ENCODE assay signal across 8 cellular contexts in the genomic region with DNA sequence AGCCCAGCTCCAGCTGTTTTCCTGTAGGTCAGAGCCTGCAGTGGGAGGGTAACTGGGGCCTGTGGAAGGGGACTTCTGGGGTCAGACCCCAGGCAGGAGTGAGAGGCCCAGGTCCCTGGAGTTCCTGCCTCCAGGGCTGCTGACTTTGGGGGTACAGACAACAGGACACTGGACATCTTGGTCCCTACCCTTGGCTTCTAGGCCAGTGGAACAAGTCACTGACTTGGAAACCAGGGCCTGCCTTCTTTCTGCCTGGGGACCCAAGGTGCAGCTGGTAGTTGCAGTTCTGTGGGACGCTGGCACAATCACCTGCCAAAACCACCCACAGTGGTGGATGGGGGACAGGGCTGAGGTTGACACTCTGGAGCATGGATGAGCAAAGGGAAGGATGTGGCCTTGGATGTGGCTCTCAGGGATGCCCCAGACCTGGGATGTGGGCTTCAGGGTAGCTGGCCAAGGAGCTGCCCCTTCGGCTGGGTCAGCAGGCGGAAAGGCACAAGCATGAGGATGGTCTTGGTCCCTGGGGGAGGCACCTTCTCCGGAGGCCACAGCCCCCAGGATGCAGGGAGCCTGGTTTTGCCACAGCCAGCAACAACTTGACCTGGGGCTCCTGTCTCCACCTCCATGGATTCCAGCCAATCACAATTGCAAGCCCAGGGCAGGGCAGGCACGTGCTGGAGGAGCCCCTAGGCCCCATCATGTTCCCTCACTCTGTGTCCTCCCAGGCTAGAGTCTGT. TPM values are rescaled to one million over a fixed set of nuclear protein-coding genes. Genes with fewer than 3 reads are reported as not detected.
DNase-seq lines count a peak whose midpoint lies in the region; ATAC-seq and TF ChIP-seq lines count a peak whose summit lies in the region.

No MANE protein-coding gene starts in this region.

- 61 to 63% methylated on average over 4 to 5 of the region's 5 CpGs for WGBS in tibial nerve, 2 donors

- CTCF ChIA-PET in activated CD8-positive, alpha-beta memory T cell treated with anti-CD3 and anti-CD28 coated beads, Interleukin-2, amount 10 ng/mL, durations not matched to agents 7 days and 5 days (lab: Charles Lee) = interaction anchor here (0.6 to 2.7 kb wide), 5 partner anchors 33 to 228 kb away, joined by 3 to 8 read pairs (median 4); no protein-coding TSS in a partner anchor

- H3K9me3 Mint-ChIP-seq in activated CD8-positive, alpha-beta memory T cell treated with anti-CD3 and anti-CD28 coated beads, Interleukin-2, amount 10 ng/mL, durations not matched to agents 7 days and 5 days (ENCODE audit: low read depth) = peaks cover under 1% of the 10 kb centered on the region
- peaks cover under 1% of the 10 kb centered on the region for H3K9me3 Mint-ChIP-seq in activated naive CD8-positive, alpha-beta T cell treated with anti-CD3 and anti-CD28 coated beads, Interleukin-2, amount 50 U/mL, for 24 hours

- H3K4me1 ChIP-seq in tibial nerve = peaks cover 0 to 46% (median 20%) of the 10 kb centered on the region in 4 donors

- no peak for ATAC-seq in activated CD8-positive, alpha-beta memory T cell treated with anti-CD3 and anti-CD28 coated beads, Interleukin-2, amount 10 ng/mL, durations not matched to agents 7 days and 5 days
- peak; percentile 4 for ATAC-seq in activated naive CD8-positive, alpha-beta T cell treated with anti-CD3 and anti-CD28 coated beads, Interleukin-2, amount 50 U/mL, for 24 hours
- no peak for ATAC-seq in GM21723 (IDR thresholded peaks at IDR 0.05; ENCODE audit: unreplicated experiment)

- no peaks in the 10 kb centered on the region for H3K27me3 ChIP-seq in tibial nerve

- H3K27ac ChIP-seq in tibial nerve = peak overlapping the region in 3 of 4 donors; percentile 51 to 80 (median 75)

- no peak overlapping the region for H3K27ac Mint-ChIP-seq in activated CD8-positive, alpha-beta memory T cell treated with anti-CD3 and anti-CD28 coated beads, Interleukin-2, amount 10 ng/mL, durations not matched to agents 7 days and 5 days
- H3K27ac Mint-ChIP-seq in activated naive CD8-positive, alpha-beta T cell treated with anti-CD3 and anti-CD28 coated beads, Interleukin-2, amount 50 U/mL, for 24 hours = peak overlapping the region; percentile 59

- peaks cover 26% of the 10 kb centered on the region for H3K4me1 Mint-ChIP-seq in activated CD8-positive, alpha-beta memory T cell treated with anti-CD3 and anti-CD28 coated beads, Interleukin-2, amount 10 ng/mL, durations not matched to agents 7 days and 5 days
- peaks cover 41% of the 10 kb centered on the region for H3K4me1 Mint-ChIP-seq in activated naive CD8-positive, alpha-beta T cell treated with anti-CD3 and anti-CD28 coated beads, Interleukin-2, amount 50 U/mL, for 24 hours

- H3K36me3 ChIP-seq in tibial nerve = peaks cover 0 to 33% (median 0%) of the 10 kb centered on the region in 3 donors

- no peak for TF ChIP-seq CTCF in tibial nerve (IDR thresholded peaks at IDR 0.05)

- H3K4me3 ChIP-seq in tibial nerve = peak overlapping the region in 3 of 4 donors; percentile 39 to 56 (median 53)

- TF ChIP-seq POLR2A in tibial nerve (IDR thresholded peaks at IDR 0.05) = no peak

- H3K4me3 Mint-ChIP-seq in activated CD8-positive, alpha-beta memory T cell treated with anti-CD3 and anti-CD28 coated beads, Interleukin-2, amount 10 ng/mL, durations not matched to agents 7 days and 5 days = peak overlapping the region; percentile 69
- H3K4me3 Mint-ChIP-seq in activated naive CD8-positive, alpha-beta T cell treated with anti-CD3 and anti-CD28 coated beads, Interleukin-2, amount 50 U/mL, for 24 hours = peak overlapping the region; percentile 70

- H3K9me3 ChIP-seq in tibial nerve = no peaks in the 10 kb centered on the region

- TF ChIP-seq EP300 in tibial nerve (IDR thresholded peaks at IDR 0.05) = no peak

- H3K27me3 Mint-ChIP-seq in activated CD8-positive, alpha-beta memory T cell treated with anti-CD3 and anti-CD28 coated beads, Interleukin-2, amount 10 ng/mL, durations not matched to agents 7 days and 5 days = peaks cover 12% of the 10 kb centered on the region
- H3K27me3 Mint-ChIP-seq in activated naive CD8-positive, alpha-beta T cell treated with anti-CD3 and anti-CD28 coated beads, Interleukin-2, amount 50 U/mL, for 24 hours = peaks cover 12% of the 10 kb centered on the region

- peaks cover 9% of the 10 kb centered on the region for H3K36me3 Mint-ChIP-seq in activated CD8-positive, alpha-beta memory T cell treated with anti-CD3 and anti-CD28 coated beads, Interleukin-2, amount 10 ng/mL, durations not matched to agents 7 days and 5 days
- peaks cover 7% of the 10 kb centered on the region for H3K36me3 Mint-ChIP-seq in activated naive CD8-positive, alpha-beta T cell treated with anti-CD3 and anti-CD28 coated beads, Interleukin-2, amount 50 U/mL, for 24 hours (ENCODE audit: low read depth)

- DNase-seq in activated CD8-positive, alpha-beta memory T cell treated with anti-CD3 and anti-CD28 coated beads, Interleukin-2, amount 10 ng/mL, durations not matched to agents 7 days and 5 days = peak; percentile 40
- DNase-seq in activated CD8-positive, alpha-beta memory T cell treated with anti-CD3 and anti-CD28 coated beads, Interleukin-2, amount 50 U/mL, for 4 hours = no peak
- DNase-seq in activated naive CD8-positive, alpha-beta T cell treated with anti-CD3 and anti-CD28 coated beads, Interleukin-2, amount 50 U/mL, for 24 hours = no peak
- peak; percentile 6 for DNase-seq in kidney tubule cell (ENCODE audit: low spot score)
- no peak for DNase-seq in tibial nerve (ENCODE audit: low spot score in 2 of 2)
- no peak for DNase-seq in Ammon's horn (ENCODE audit: low spot score)
- DNase-seq in COR-L47 (lab: John Stamatoyannopoulos, UW) = no peak

RNA-seq across cellular contexts. Expression of gene JMJD4, which starts 5.8 kb away (rescaled TPM):
- 10 to 100 TPM; 17.7 to 24.1 TPM for total RNA-seq in activated CD8-positive, alpha-beta memory T cell treated with anti-CD3 and anti-CD28 coated beads, Interleukin-2, amount 10 ng/mL, durations not matched to agents 7 days and 5 days
- 10 to 100 TPM; 33.4 to 45.3 (median 40.6) TPM for total RNA-seq in tibial nerve

RNA-seq across cellular contexts. Expression of gene SNAP47, which starts 5.9 kb away (rescaled TPM):
- 10 to 100 TPM; 33.9 to 35.3 TPM for total RNA-seq in activated CD8-positive, alpha-beta memory T cell treated with anti-CD3 and anti-CD28 coated beads, Interleukin-2, amount 10 ng/mL, durations not matched to agents 7 days and 5 days
- total RNA-seq in tibial nerve = 10 to 100 TPM; 49.4 to 69.9 (median 62.8) TPM

Comparison
In these comparisons a context has a peak if more than half of its experiments do, and no peak if none do; other contexts are left out.
1. DNase-seq: peak in activated CD8-positive, alpha-beta memory T cell treated with anti-CD3 and anti-CD28 coated beads, Interleukin-2, amount 10 ng/mL, durations not matched to agents 7 days and 5 days (single experiment) and kidney tubule cell (single experiment); none in activated CD8-positive, alpha-beta memory T cell treated with anti-CD3 and anti-CD28 coated beads, Interleukin-2, amount 50 U/mL, for 4 hours (single experiment), activated naive CD8-positive, alpha-beta T cell treated with anti-CD3 and anti-CD28 coated beads, Interleukin-2, amount 50 U/mL, for 24 hours (single experiment), tibial nerve (0 of 2), Ammon's horn (single experiment) and COR-L47 (single experiment).